15 cellular contexts compared by ENCODE assay signal in genomic region chr7:28128608-28129007, GRCh38. TPM values are rescaled to one million over a fixed set of nuclear protein-coding genes. Genes with fewer than 3 reads are reported as not detected.
A peak's percentile ranks its signal among the peaks of the same experiment; 100 is the strongest.
DNase-seq lines count a peak whose midpoint lies in the region; ATAC-seq and TF ChIP-seq lines count a peak whose summit lies in the region.
"Had no signal": no experiment of that assay in that cellular context is flagged by ENCODE, and none has a peak within 500 bp of the region (broad histone marks: within the 10 kb centered on the region; RNA-seq: fewer than 3 reads in every experiment).

No MANE protein-coding gene starts in this region.

- H3F3A ChIP-seq in DOHH2 (ENCODE audit: control insufficient read depth, insufficient read depth): no peaks in the 10 kb centered on the region

- ATAC-seq in activated B cell treated with CpG ODN at 0.5 μM for 24 hours (ENCODE audit: low read depth) (peak; percentile 15), GM18511 (IDR thresholded peaks at IDR 0.05; ENCODE audit: unreplicated experiment) (no peak), GM18868 (IDR thresholded peaks at IDR 0.05; ENCODE audit: unreplicated experiment) (no peak)
- ATAC-seq: heart left ventricle had no signal

- H3K4me1 ChIP-seq in DOHH2 (ENCODE audit: control insufficient read depth, low read length) (peaks cover 36% of the 10 kb centered on the region), rectal smooth muscle tissue (ENCODE audit: control insufficient read depth, insufficient read depth, low read length) (peaks cover 25% of the 10 kb centered on the region), HAP-1 (peaks cover 27% of the 10 kb centered on the region), right atrium auricular region (peaks cover 0 to 16% of the 10 kb centered on the region in 2 donors)

- H3K9ac ChIP-seq in rectal smooth muscle tissue (ENCODE audit: low read length): no peak overlapping the region

- peaks cover 8% of the 10 kb centered on the region; the same call in 1 of the 2 replicates for H4K20me1 ChIP-seq in DOHH2 (ENCODE audit: control insufficient read depth, insufficient read depth, low read depth, low read length)

- H3K4me2 ChIP-seq in DOHH2 (ENCODE audit: low read length): peak overlapping the region; percentile 31

- TF ChIP-seq CTCF in DOHH2 (IDR thresholded peaks at IDR 0.05; ENCODE audit: low read depth, low read length, poor library complexity, severe bottlenecking) (no peak), activated B cell treated with CpG ODN at 0.5 μM for 24 hours (IDR thresholded peaks at IDR 0.05) (no peak), fibroblast of villous mesenchyme (IDR thresholded peaks at IDR 0.05; ENCODE audit: insufficient read depth, low read depth, low read length) (no peak), right atrium auricular region (IDR thresholded peaks at IDR 0.05) (no peak)

- H3K9me2 ChIP-seq in DOHH2 (replicated peaks; ENCODE audit: control insufficient read depth, low read length): no peaks in the 10 kb centered on the region

- in situ Hi-C loops in HAP-1 (cut with MboI; ENCODE audit: low sequenced_read_pairs): no loop called here

- H3K9me3 Mint-ChIP-seq in activated B cell treated with CpG ODN at 0.5 μM for 24 hours: no peaks in the 10 kb centered on the region
- H3K9me3 Mint-ChIP-seq: activated CD4-positive, alpha-beta memory T cell treated with anti-CD3 and anti-CD28 coated beads, Interleukin-2, amount 10 ng/mL, durations not matched to agents 7 days and 5 days had no signal

- CTCF ChIA-PET in activated B cell treated with CpG ODN at 0.5 μM for 24 hours (lab: Charles Lee): interaction anchor here (0.7 kb wide), 1 partner anchor 31 kb away, joined by 4 read pairs; no protein-coding TSS in a partner anchor

- DNase-seq in activated B cell treated with CpG ODN at 0.5 μM for 24 hours: no peak
- DNase-seq in fibroblast of villous mesenchyme (ENCODE audit: low read depth): peak; percentile 52
- DNase-seq in HAP-1 (ENCODE audit: low spot score in 2 of 2): no peak
- no peak for DNase-seq in right atrium auricular region (ENCODE audit: low spot score)
- DNase-seq: activated CD4-positive, alpha-beta memory T cell treated with anti-CD3 and anti-CD28 coated beads, Interleukin-2, amount 10 ng/mL, durations not matched to agents 7 days and 5 days; AML-193; heart left ventricle; kidney; NCI-H187; NCI-H524 treated with DMSO at 0.1 percent for 48 hours; ovary had no signal

- H3K79me2 ChIP-seq in DOHH2 (ENCODE audit: control insufficient read depth, low read length): peaks cover 94% of the 10 kb centered on the region

- intact Hi-C loops in activated B cell treated with CpG ODN at 0.5 μM for 24 hours (cut with micrococcal nuclease): no loop called here

- peaks cover 16% of the 10 kb centered on the region for H3K36me3 Mint-ChIP-seq in activated B cell treated with CpG ODN at 0.5 μM for 24 hours (ENCODE audit: low read depth)

- H3K9me3 ChIP-seq in DOHH2 (ENCODE audit: control insufficient read depth, insufficient read depth, low read length) (no peaks in the 10 kb centered on the region), HAP-1 (no peaks in the 10 kb centered on the region), right atrium auricular region (no peaks in the 10 kb centered on the region)
- H3K9me3 ChIP-seq: heart left ventricle, ovary had no signal

- H3K36me3 ChIP-seq in DOHH2 (ENCODE audit: control insufficient read depth, low read length) (peaks cover 10% of the 10 kb centered on the region), rectal smooth muscle tissue (ENCODE audit: control insufficient read depth, insufficient read depth, low read length) (no peaks in the 10 kb centered on the region), HAP-1 (replicated peaks) (no peaks in the 10 kb centered on the region; the same call in 1 of the 2 replicates), right atrium auricular region (no peaks in the 10 kb centered on the region)
- H3K36me3 ChIP-seq: heart left ventricle, ovary had no signal

- no peak overlapping the region for H3K27ac ChIP-seq in DOHH2 (ENCODE audit: low read depth, low read length)
- peak overlapping the region; percentile 62 for H3K27ac ChIP-seq in rectal smooth muscle tissue (ENCODE audit: low read depth, low read length)
- H3K27ac ChIP-seq in right atrium auricular region: no peak overlapping the region
- H3K27ac ChIP-seq: ovary had no signal

- no peaks in the 10 kb centered on the region for H3K27me3 Mint-ChIP-seq in activated B cell treated with CpG ODN at 0.5 μM for 24 hours
- H3K27me3 Mint-ChIP-seq: activated CD4-positive, alpha-beta memory T cell treated with anti-CD3 and anti-CD28 coated beads, Interleukin-2, amount 10 ng/mL, durations not matched to agents 7 days and 5 days had no signal

- no peak overlapping the region for H3K4me3 ChIP-seq in DOHH2 (ENCODE audit: low read length)
- no peak overlapping the region for H3K4me3 ChIP-seq in fibroblast of villous mesenchyme (ENCODE audit: low read depth, low read length)
- H3K4me3 ChIP-seq in rectal smooth muscle tissue (ENCODE audit: low read length): no peak overlapping the region
- no peak overlapping the region for H3K4me3 ChIP-seq in HAP-1
- H3K4me3 ChIP-seq in right atrium auricular region: no peak overlapping the region
- H3K4me3 ChIP-seq: heart left ventricle, ovary had no signal

- H3K4me3 Mint-ChIP-seq in activated B cell treated with CpG ODN at 0.5 μM for 24 hours: peak overlapping the region; percentile 44
- H3K4me3 Mint-ChIP-seq: activated CD4-positive, alpha-beta memory T cell treated with anti-CD3 and anti-CD28 coated beads, Interleukin-2, amount 10 ng/mL, durations not matched to agents 7 days and 5 days had no signal

- peak overlapping the region; percentile 8 for H3K27ac Mint-ChIP-seq in activated B cell treated with CpG ODN at 0.5 μM for 24 hours
- H3K27ac Mint-ChIP-seq: activated CD4-positive, alpha-beta memory T cell treated with anti-CD3 and anti-CD28 coated beads, Interleukin-2, amount 10 ng/mL, durations not matched to agents 7 days and 5 days had no signal

- H3K4me1 Mint-ChIP-seq in activated B cell treated with CpG ODN at 0.5 μM for 24 hours: peaks cover 95% of the 10 kb centered on the region

- no peaks in the 10 kb centered on the region for H3K27me3 ChIP-seq in DOHH2 (ENCODE audit: control insufficient read depth, low read length)
- no peaks in the 10 kb centered on the region for H3K27me3 ChIP-seq in rectal smooth muscle tissue (ENCODE audit: control insufficient read depth, insufficient read depth, low read length)
- H3K27me3 ChIP-seq in HAP-1 (ENCODE audit: low read depth): no peaks in the 10 kb centered on the region
- H3K27me3 ChIP-seq in right atrium auricular region: no peaks in the 10 kb centered on the region
- H3K27me3 ChIP-seq: heart left ventricle, ovary had no signal

- POLR2A ChIA-PET in activated B cell treated with CpG ODN at 0.5 μM for 24 hours (lab: Charles Lee): interaction anchor here (0.8 kb wide), 1 partner anchor 26 kb away, joined by 3 read pairs; no protein-coding TSS in a partner anchor

RNA-seq across cellular contexts. Expression of gene JAZF1, which starts 52.0 kb away (rescaled TPM):
- 49.5 and 54.8 TPM in 2 replicates for total RNA-seq in activated B cell treated with CpG ODN at 0.5 μM for 24 hours
- 32.9 and 38.4 TPM in 2 replicates for total RNA-seq in fibroblast of villous mesenchyme
- total RNA-seq in right atrium auricular region: 10 to 100 TPM; 13.2 to 18.5 TPM
